6 cellular contexts compared by ENCODE assay signal in the genomic region with DNA sequence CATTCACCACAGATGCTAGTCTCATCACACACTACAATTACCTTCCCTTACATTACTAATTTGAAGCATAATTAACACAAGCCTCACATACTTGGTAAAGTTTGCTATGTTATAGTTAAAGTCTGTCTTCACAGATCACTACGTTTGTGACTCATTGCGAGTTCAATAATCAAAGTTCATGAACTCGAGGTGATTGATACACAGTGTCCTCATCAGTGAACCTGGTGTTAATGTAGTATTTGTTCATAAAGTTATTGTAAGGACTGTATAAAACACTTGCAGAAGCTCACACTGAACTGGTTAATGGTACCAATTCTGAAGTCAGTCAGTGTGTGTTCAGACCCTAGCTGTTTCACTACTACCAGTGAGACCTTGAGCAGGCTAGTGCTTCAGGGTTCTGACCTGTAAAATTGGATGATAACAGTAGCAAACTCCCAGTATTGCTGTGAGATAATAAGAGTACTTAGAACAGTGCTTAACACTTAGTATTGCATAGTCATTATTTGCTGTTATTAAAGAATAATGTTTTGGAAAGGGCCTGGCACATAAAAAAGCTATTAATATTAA.
"Had no signal": no experiment of that assay in that cellular context is flagged by ENCODE, and none has a peak within 500 bp of the region (broad histone marks: within the 10 kb centered on the region; RNA-seq: fewer than 3 reads in every experiment).

No MANE protein-coding gene starts in this region.

- ATAC-seq: HepG2 had no signal

- FAIRE-seq: HepG2, HTR-8/SVneo had no signal

- H3K9ac ChIP-seq: KMS-11 had no signal

- H3K4me2 ChIP-seq: KMS-11 had no signal

- DNase-seq: KBM-7, KG1 had no signal

- H3K27ac ChIP-seq: HL-60, KMS-11 had no signal
